8 cellular contexts compared by ENCODE assay signal in genomic region chr5:38555354-38556114, GRCh38. TPM values are rescaled to one million over a fixed set of nuclear protein-coding genes. Genes with fewer than 3 reads are reported as not detected.
DNase-seq lines count a peak whose midpoint lies in the region; ATAC-seq, FAIRE-seq and TF ChIP-seq lines count a peak whose summit lies in the region.

No MANE protein-coding gene starts in this region.

- H3K9me3 ChIP-seq in muscle layer of colon (ENCODE audit: low read length) (no peaks in the 10 kb centered on the region), aorta (ENCODE audit: control insufficient read depth, low read length) (no peaks in the 10 kb centered on the region)

- peak overlapping the region; percentile 81 for H3K4me3 Mint-ChIP-seq in stimulated activated naive CD8-positive, alpha-beta T cell treated with anti-CD3 and anti-CD28 coated beads, Interleukin-15, Interleukin-2, amounts not matched to agents 100 ng/mL and 50 ng/mL, for 24 hours
- peak overlapping the region; percentile 74 for H3K4me3 Mint-ChIP-seq in chondrocyte (ENCODE audit: unreplicated experiment)

- peaks cover 14% of the 10 kb centered on the region for H3K4me1 Mint-ChIP-seq in stimulated activated naive CD8-positive, alpha-beta T cell treated with anti-CD3 and anti-CD28 coated beads, Interleukin-15, Interleukin-2, amounts not matched to agents 100 ng/mL and 50 ng/mL, for 24 hours (ENCODE audit: low read depth)
- H3K4me1 Mint-ChIP-seq in chondrocyte (ENCODE audit: low read depth): peaks cover 19% of the 10 kb centered on the region

- no peaks in the 10 kb centered on the region for H3K9me3 Mint-ChIP-seq in stimulated activated naive CD8-positive, alpha-beta T cell treated with anti-CD3 and anti-CD28 coated beads, Interleukin-15, Interleukin-2, amounts not matched to agents 100 ng/mL and 50 ng/mL, for 24 hours
- no peaks in the 10 kb centered on the region for H3K9me3 Mint-ChIP-seq in chondrocyte (ENCODE audit: low read depth)

- FAIRE-seq in GM19239 (lab: Jason Lieb, UNC): no peak

- H3K27ac Mint-ChIP-seq in stimulated activated naive CD8-positive, alpha-beta T cell treated with anti-CD3 and anti-CD28 coated beads, Interleukin-15, Interleukin-2, amounts not matched to agents 100 ng/mL and 50 ng/mL, for 24 hours: no peak overlapping the region
- no peak overlapping the region for H3K27ac Mint-ChIP-seq in chondrocyte (ENCODE audit: unreplicated experiment)

- H3K27me3 ChIP-seq in muscle layer of colon (ENCODE audit: control insufficient read depth in 1 of 2, insufficient read depth in 2 of 2, low read length in 2 of 2) (no peaks in the 10 kb centered on the region), aorta (ENCODE audit: control insufficient read depth in 1 of 2, insufficient read depth in 2 of 2, low read length in 1 of 2) (no peaks in the 10 kb centered on the region)

- peak overlapping the region; percentile 60 for H3K9ac ChIP-seq in muscle layer of colon (ENCODE audit: low read length)

- H3K4me1 ChIP-seq in muscle layer of colon (ENCODE audit: insufficient read depth, low read length): peaks cover 4% of the 10 kb centered on the region
- H3K4me1 ChIP-seq in aorta (ENCODE audit: control insufficient read depth in 1 of 2, insufficient read depth in 2 of 2, low read length in 2 of 2): peaks cover 2 to 3% of the 10 kb centered on the region in 2 donors

- intact Hi-C loops in aorta (cut with DNase I): loop anchor here (5.0 kb wide), 2 partner anchors 112 to 113 kb away; no protein-coding TSS in a partner anchor

- H3K36me3 ChIP-seq in muscle layer of colon (ENCODE audit: insufficient read depth, low read length) (no peaks in the 10 kb centered on the region), aorta (ENCODE audit: control insufficient read depth in 1 of 2, insufficient read depth in 2 of 2, low read length in 1 of 2) (no peaks in the 10 kb centered on the region)

- peaks cover 74% of the 10 kb centered on the region for H3K27me3 Mint-ChIP-seq in stimulated activated naive CD8-positive, alpha-beta T cell treated with anti-CD3 and anti-CD28 coated beads, Interleukin-15, Interleukin-2, amounts not matched to agents 100 ng/mL and 50 ng/mL, for 24 hours
- H3K27me3 Mint-ChIP-seq in chondrocyte (ENCODE audit: low read depth): no peaks in the 10 kb centered on the region

- H3K4me3 ChIP-seq in muscle layer of colon (ENCODE audit: low read depth in 1 of 2, low read length in 2 of 2): peak overlapping the region; percentile 55 to 75
- H3K4me3 ChIP-seq in aorta (ENCODE audit: low read length in 2 of 2): peak overlapping the region; percentile 51 to 98

- H3K36me3 Mint-ChIP-seq in stimulated activated naive CD8-positive, alpha-beta T cell treated with anti-CD3 and anti-CD28 coated beads, Interleukin-15, Interleukin-2, amounts not matched to agents 100 ng/mL and 50 ng/mL, for 24 hours (ENCODE audit: low read depth): no peaks in the 10 kb centered on the region
- H3K36me3 Mint-ChIP-seq in chondrocyte (ENCODE audit: low read depth): no peaks in the 10 kb centered on the region

- no peak for DNase-seq in stimulated activated naive CD8-positive, alpha-beta T cell treated with anti-CD3 and anti-CD28 coated beads, Interleukin-15, Interleukin-2, amounts not matched to agents 100 U/mL and 50 U/mL, for 24 hours
- DNase-seq in chondrocyte (ENCODE audit: low spot score): no peak
- no peak for DNase-seq in aorta
- DNase-seq in GM19239 (ENCODE audit: insufficient read length, low spot score): no peak

- WGBS in aorta, 2 donors: 23 to 27% methylated on average over 12 of the region's 12 CpGs

- no peak for TF ChIP-seq CTCF in chondrocyte (IDR thresholded peaks at IDR 0.05)

- no peak for ATAC-seq in stimulated activated naive CD8-positive, alpha-beta T cell treated with anti-CD3 and anti-CD28 coated beads, Interleukin-15, Interleukin-2, amounts not matched to agents 100 U/mL and 50 U/mL, for 24 hours
- ATAC-seq in aorta (ENCODE audit: low FRiP score) (no peak), HG02938 (IDR thresholded peaks at IDR 0.05; ENCODE audit: unreplicated experiment) (no peak), GM18520 (IDR thresholded peaks at IDR 0.05; ENCODE audit: unreplicated experiment) (no peak)

- H3K27ac ChIP-seq in muscle layer of colon (ENCODE audit: low read depth, low read length): peak overlapping the region; percentile 41
- peak overlapping the region in 1 of 2 donors; percentile 84 for H3K27ac ChIP-seq in aorta (ENCODE audit: low read depth in 1 of 2, low read length in 2 of 2)

RNA-seq across cellular contexts. Expression of gene LIFR, which starts 0.9 kb away (rescaled TPM):
- total RNA-seq in chondrocyte (5.9 to 7.5 TPM (median 6.6 TPM) in 3 replicates), aorta (10 to 100 TPM; 67.6 to 69.6 TPM)
- polyA plus RNA-seq in aorta: 10 to 100 TPM in 1 of 2 donors, 1 to 10 TPM in 1; 2.4 to 11.8 TPM
